ENCODE assay signal across 26 cellular contexts in the genomic region with DNA sequence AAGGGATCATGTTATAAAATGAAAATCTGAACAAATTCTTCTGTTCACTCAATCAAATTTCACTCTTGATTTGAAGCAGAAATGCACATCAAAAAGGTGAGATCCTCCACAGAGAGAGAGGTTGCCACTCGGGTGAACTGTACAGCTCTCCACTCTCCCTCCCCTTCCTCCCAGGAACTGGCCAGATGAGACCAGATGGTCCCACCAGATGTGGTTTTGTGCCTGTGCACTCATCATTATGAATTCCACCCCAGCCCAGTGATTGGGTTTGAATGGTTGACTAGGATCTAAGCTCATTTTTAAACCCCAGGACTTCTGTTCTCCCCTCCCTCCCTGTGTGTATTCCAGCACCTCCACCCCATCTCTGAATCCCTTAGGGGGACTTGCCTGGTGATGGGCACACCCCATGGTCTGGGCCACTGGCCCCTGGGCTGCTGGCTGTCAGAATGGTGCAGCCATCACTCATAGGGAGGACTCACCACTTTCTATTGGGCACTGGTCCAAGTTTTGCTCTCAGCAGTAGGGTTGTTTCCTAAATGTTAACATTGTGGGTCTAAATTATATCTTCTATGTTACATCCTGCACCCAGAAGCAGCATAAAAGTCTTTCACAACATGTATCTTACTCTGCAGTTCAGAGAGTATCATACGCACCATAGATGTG.
DNase-seq lines count a peak whose midpoint lies in the region; ATAC-seq and TF ChIP-seq lines count a peak whose summit lies in the region.
"Had no signal": no experiment of that assay in that cellular context is flagged by ENCODE, and none has a peak within 500 bp of the region (broad histone marks: within the 10 kb centered on the region; RNA-seq: fewer than 3 reads in every experiment).

No MANE protein-coding gene starts in this region.

- H3K27ac ChIP-seq in osteoblast (ENCODE audit: low read depth, low read length), result no peak overlapping the region
- H3K27ac ChIP-seq: cardiac muscle cell, esophagus muscularis mucosa, neural progenitor cell had no signal

- no peaks in the 10 kb centered on the region for H3K36me3 ChIP-seq in osteoblast (ENCODE audit: insufficient read depth, low read length)
- H3K36me3 ChIP-seq: cardiac muscle cell, esophagus muscularis mucosa, neural progenitor cell had no signal

- ATAC-seq in GM21529 (IDR thresholded peaks at IDR 0.05; ENCODE audit: unreplicated experiment), result no peak
- ATAC-seq: activated CD4-positive, CD25-positive, alpha-beta regulatory T cell treated with anti-CD3 and anti-CD28 coated beads, Interleukin-2, amount 50 U/mL, for 24 hours; activated CD8-positive, alpha-beta T cell treated with anti-CD3 and anti-CD28 coated beads for 36 hours; left colon; sciatic nerve; stimulated activated effector memory CD8-positive, alpha-beta T cell treated with anti-CD3 and anti-CD28 coated beads, Interleukin-12 subunit alpha, Interleukin-12 subunit beta, amount 100 ng/mL, for 72 hours had no signal

- no peaks in the 10 kb centered on the region for H3K79me2 ChIP-seq in osteoblast (ENCODE audit: insufficient read depth, low read length)

- no peaks in the 10 kb centered on the region for H3K9me3 ChIP-seq in osteoblast (ENCODE audit: low read depth, low read length)
- H3K9me3 ChIP-seq: esophagus muscularis mucosa had no signal

- no peak overlapping the region for H3K4me2 ChIP-seq in osteoblast (ENCODE audit: insufficient read depth, low read length)
- H3K4me2 ChIP-seq: neural progenitor cell had no signal

- H4K20me1 ChIP-seq in osteoblast (ENCODE audit: insufficient read depth, low read length), result no peaks in the 10 kb centered on the region

- H3K4me3 ChIP-seq in osteoblast (ENCODE audit: insufficient read depth, low read length), result no peak overlapping the region
- H3K4me3 ChIP-seq: cardiac muscle cell, esophagus muscularis mucosa, neural progenitor cell had no signal

- TF ChIP-seq CTCF in osteoblast (IDR thresholded peaks at IDR 0.05; ENCODE audit: extremely low read depth, low read depth, low read length), result no peak

- H2AFZ ChIP-seq in osteoblast (ENCODE audit: low read length), result no peak overlapping the region
- H2AFZ ChIP-seq: neural progenitor cell had no signal

- DNase-seq in DMS 273 treated with DMSO at 0.1 percent for 48 hours (lab: John Stamatoyannopoulos, UW), result peak; percentile 87
- peak; percentile 74 for DNase-seq in NCI-H2171 (lab: John Stamatoyannopoulos, UW)
- peak; percentile 31 for DNase-seq in SK-N-DZ (ENCODE audit: low spot score)
- DNase-seq in osteoblast (ENCODE audit: insufficient read length, low spot score, missing footprints), result peak; percentile 69
- DNase-seq in activated CD4-positive, alpha-beta T cell treated with anti-CD3 and anti-CD28 coated beads for 1 hour, result no peak
- no peak for DNase-seq in NCI-H2196 (lab: John Stamatoyannopoulos, UW; ENCODE audit: unreplicated experiment)
- DNase-seq: activated CD8-positive, alpha-beta T cell treated with anti-CD3 and anti-CD28 coated beads for 36 hours; activated effector memory CD4-positive, alpha-beta T cell treated with Interleukin-2 at 50 U/mL for 16 hours; anterior cingulate cortex; CD4-positive, alpha-beta T cell; cortex of kidney; hippocampal formation; immature natural killer cell; left colon; mammary epithelial cell; NCI-H1105 treated with DMSO at 0.1 percent for 48 hours; NCI-H2081; posterior cingulate gyrus; stimulated activated CD4-positive, alpha-beta T cell treated with anti-CD3 and anti-CD28 coated beads, Interleukin-4, amount 100 ng/mL, for 24 hours had no signal

- peaks cover 49% of the 10 kb centered on the region for H3K27me3 ChIP-seq in osteoblast (ENCODE audit: insufficient read depth, low read length)
- H3K27me3 ChIP-seq: cardiac muscle cell, esophagus muscularis mucosa, neural progenitor cell had no signal

- peaks cover 6% of the 10 kb centered on the region for H3K4me1 ChIP-seq in osteoblast (ENCODE audit: insufficient read depth, low read length)
- H3K4me1 ChIP-seq: neural progenitor cell had no signal

Comparison
In these comparisons a context has a peak if more than half of its experiments do, and no peak if none do; other contexts are left out.
1. DNase-seq: peak in DMS 273 treated with DMSO at 0.1 percent for 48 hours (single experiment), NCI-H2171 (single experiment), SK-N-DZ (single experiment) and osteoblast (single experiment); none in activated CD4-positive, alpha-beta T cell treated with anti-CD3 and anti-CD28 coated beads for 1 hour (single experiment) and NCI-H2196 (single experiment).